1 cellular context compared by ENCODE assay signal in genomic region chr20:48898210-48898609, GRCh38.
TF ChIP-seq lines count a peak whose summit lies in the region.

No MANE protein-coding gene starts in this region.

TF ChIP-seq in IMR-90, 13 proteins besides CTCF, POLR2A, EP300 and RAD21 (continued from another document):
- TF ChIP-seq ELK1 (IDR thresholded peaks at IDR 0.05; ENCODE audit: borderline replicate concordance, low read depth, low read length) (no peak), CEBPB (IDR thresholded peaks at IDR 0.05; ENCODE audit: low read depth, low read length) (no peak)
- TF ChIP-seq, protein P1, sequence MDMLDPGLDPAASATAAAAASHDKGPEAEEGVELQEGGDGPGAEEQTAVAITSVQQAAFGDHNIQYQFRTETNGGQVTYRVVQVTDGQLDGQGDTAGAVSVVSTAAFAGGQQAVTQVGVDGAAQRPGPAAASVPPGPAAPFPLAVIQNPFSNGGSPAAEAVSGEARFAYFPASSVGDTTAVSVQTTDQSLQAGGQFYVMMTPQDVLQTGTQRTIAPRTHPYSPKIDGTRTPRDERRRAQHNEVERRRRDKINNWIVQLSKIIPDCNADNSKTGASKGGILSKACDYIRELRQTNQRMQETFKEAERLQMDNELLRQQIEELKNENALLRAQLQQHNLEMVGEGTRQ (IDR thresholded peaks at IDR 0.05; ENCODE audit: low read depth, low read length): no peak
